In genomic region chr2:237570776-237571335, GRCh38 we compare ENCODE assay signal across 1 cellular context.
TF ChIP-seq lines count a peak whose summit lies in the region.

No MANE protein-coding gene starts in this region.

TF ChIP-seq in IMR-90, 13 proteins besides CTCF, POLR2A, EP300 and RAD21:
- no peak for TF ChIP-seq CHD1 (IDR thresholded peaks at IDR 0.05; ENCODE audit: low read depth, low read length)
- no peak for TF ChIP-seq MAZ (IDR thresholded peaks at IDR 0.05; ENCODE audit: borderline replicate concordance, low read depth, low read length)
- TF ChIP-seq, protein P1, sequence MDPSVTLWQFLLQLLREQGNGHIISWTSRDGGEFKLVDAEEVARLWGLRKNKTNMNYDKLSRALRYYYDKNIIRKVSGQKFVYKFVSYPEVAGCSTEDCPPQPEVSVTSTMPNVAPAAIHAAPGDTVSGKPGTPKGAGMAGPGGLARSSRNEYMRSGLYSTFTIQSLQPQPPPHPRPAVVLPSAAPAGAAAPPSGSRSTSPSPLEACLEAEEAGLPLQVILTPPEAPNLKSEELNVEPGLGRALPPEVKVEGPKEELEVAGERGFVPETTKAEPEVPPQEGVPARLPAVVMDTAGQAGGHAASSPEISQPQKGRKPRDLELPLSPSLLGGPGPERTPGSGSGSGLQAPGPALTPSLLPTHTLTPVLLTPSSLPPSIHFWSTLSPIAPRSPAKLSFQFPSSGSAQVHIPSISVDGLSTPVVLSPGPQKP (IDR thresholded peaks at IDR 0.05; ENCODE audit: borderline replicate concordance, low read depth, low read length): no peak
- TF ChIP-seq RCOR1 (IDR thresholded peaks at IDR 0.05; ENCODE audit: insufficient replicate concordance, low read length): no peak
- no peak for TF ChIP-seq SMC3 (IDR thresholded peaks at IDR 0.05; ENCODE audit: low read depth, low read length)
- no peak for TF ChIP-seq BHLHE40 (IDR thresholded peaks at IDR 0.05; ENCODE audit: low read depth, low read length)
- no peak for TF ChIP-seq NFE2L2 (IDR thresholded peaks at IDR 0.05; ENCODE audit: low read depth, low read length)
- TF ChIP-seq MAFK (IDR thresholded peaks at IDR 0.05; ENCODE audit: low read depth, low read length): no peak
- no peak for TF ChIP-seq RFX5 (IDR thresholded peaks at IDR 0.05; ENCODE audit: low read depth, low read length)
